24 cellular contexts compared by ENCODE assay signal in the genomic region with DNA sequence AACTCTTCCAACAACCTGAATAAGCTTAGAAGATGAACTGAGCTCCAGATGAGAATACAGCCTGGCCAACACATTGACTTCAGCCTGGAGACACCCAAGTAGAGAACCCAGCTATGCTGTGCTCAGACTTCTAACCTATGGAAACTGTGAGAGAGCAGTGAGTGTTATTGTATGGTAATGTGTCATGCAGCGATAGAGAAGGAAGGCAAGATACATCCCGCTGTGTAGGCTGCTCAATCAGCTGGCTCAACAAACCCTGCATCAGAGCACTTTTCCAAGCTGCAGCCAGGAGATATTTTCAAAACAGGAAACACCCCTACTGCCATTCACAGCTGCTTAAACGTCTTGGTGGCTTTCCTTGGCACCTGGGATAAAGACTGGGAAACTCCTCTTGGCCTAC.
"Had no signal": no experiment of that assay in that cellular context is flagged by ENCODE, and none has a peak within 500 bp of the region (broad histone marks: within the 10 kb centered on the region; RNA-seq: fewer than 3 reads in every experiment).

No MANE protein-coding gene starts in this region.

- H3K9me3 Mint-ChIP-seq: activated naive CD4-positive, alpha-beta T cell treated with anti-CD3 and anti-CD28 coated beads, Interleukin-2, amount 50 U/mL, for 24 hours had no signal

- H3K4me3 ChIP-seq: breast epithelium, SK-N-MC had no signal

- H3K36me3 Mint-ChIP-seq: activated naive CD4-positive, alpha-beta T cell treated with anti-CD3 and anti-CD28 coated beads, Interleukin-2, amount 50 U/mL, for 24 hours had no signal

- H3K27me3 ChIP-seq: breast epithelium had no signal

- H3K9ac ChIP-seq: KMS-11 had no signal

- H3K4me2 ChIP-seq: KMS-11 had no signal

- H3K4me1 ChIP-seq: breast epithelium had no signal

- H3K27ac ChIP-seq: breast epithelium, KMS-11, SK-N-MC, VCaP had no signal

- H3K4me1 Mint-ChIP-seq: activated naive CD4-positive, alpha-beta T cell treated with anti-CD3 and anti-CD28 coated beads, Interleukin-2, amount 50 U/mL, for 24 hours; T-cell had no signal

- ATAC-seq: activated CD8-positive, alpha-beta T cell treated with anti-CD3 and anti-CD28 coated beads for 36 hours; Right ventricle myocardium inferior; T-cell had no signal

- H3K36me3 ChIP-seq: breast epithelium had no signal

- H3K27ac Mint-ChIP-seq: activated CD8-positive, alpha-beta T cell treated with anti-CD3 and anti-CD28 coated beads for 36 hours; activated naive CD4-positive, alpha-beta T cell treated with anti-CD3 and anti-CD28 coated beads, Interleukin-2, amount 50 U/mL, for 24 hours; activated T-cell treated with anti-CD3 and anti-CD28 coated beads, Interleukin-2, amount 50 U/mL, for 72 hours; T-cell had no signal

- DNase-seq: activated CD4-positive, CD25-positive, alpha-beta regulatory T cell; activated CD8-positive, alpha-beta memory T cell treated with anti-CD3 and anti-CD28 coated beads, Interleukin-2, amount 50 U/mL, for 4 hours; activated CD8-positive, alpha-beta T cell treated with anti-CD3 and anti-CD28 coated beads for 36 hours; activated naive CD4-positive, alpha-beta T cell; activated T-cell treated with anti-CD3 and anti-CD28 coated beads, Interleukin-2, amount 50 U/mL, for 72 hours; amygdala; central memory CD4-positive, alpha-beta T cell; NCI-H1092; NCI-H1417; NCI-H1930; NCI-H2171; NCI-H2227 treated with DMSO at 0.1 percent for 48 hours; NCI-H526; NCI-H82; RPMI8226; T-cell; T-helper 2 cell; T1000 had no signal

- H3K4me3 Mint-ChIP-seq: activated CD8-positive, alpha-beta T cell treated with anti-CD3 and anti-CD28 coated beads for 36 hours; activated naive CD4-positive, alpha-beta T cell treated with anti-CD3 and anti-CD28 coated beads, Interleukin-2, amount 50 U/mL, for 24 hours; activated T-cell treated with anti-CD3 and anti-CD28 coated beads, Interleukin-2, amount 50 U/mL, for 72 hours; T-cell had no signal
